Comparison of ENCODE assay signal across 26 cellular contexts in the genomic region with DNA sequence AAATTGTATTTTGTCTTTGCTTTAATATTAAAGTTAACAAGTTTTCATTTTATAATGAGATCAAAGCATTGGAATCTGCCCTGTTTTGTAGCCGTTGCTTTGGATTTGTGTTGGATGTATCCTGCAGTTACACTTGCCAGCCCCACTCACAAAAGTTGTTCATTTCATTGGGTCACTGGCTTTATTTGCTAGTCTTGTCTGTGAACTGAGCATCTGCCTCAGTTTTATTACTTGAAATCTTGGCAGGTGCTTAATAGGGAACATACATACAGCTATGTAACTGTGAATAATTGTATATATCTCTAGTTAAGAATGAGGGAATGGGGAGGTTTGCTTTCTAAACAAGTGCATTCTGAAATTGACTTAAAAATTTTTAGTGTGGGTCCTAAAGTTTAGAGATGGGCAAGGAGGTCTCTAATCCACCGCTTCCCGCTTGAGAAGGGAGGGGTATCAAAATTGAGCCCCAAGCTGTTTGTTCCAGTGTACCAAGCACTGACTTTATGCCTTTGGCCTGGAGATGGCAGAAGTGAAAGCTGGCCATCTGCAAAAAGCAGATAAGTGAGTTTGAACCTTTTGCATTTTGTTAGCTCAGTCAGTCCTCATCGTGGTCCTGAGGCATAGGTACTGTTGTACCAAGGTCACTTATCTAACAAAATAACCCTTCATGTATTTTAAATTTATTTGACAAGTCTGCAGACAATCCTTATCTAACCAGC. TPM values are rescaled to one million over a fixed set of nuclear protein-coding genes. Genes with fewer than 3 reads are reported as not detected.
DNase-seq lines count a peak whose midpoint lies in the region; ATAC-seq, FAIRE-seq and TF ChIP-seq lines count a peak whose summit lies in the region.
"Had no signal": no experiment of that assay in that cellular context is flagged by ENCODE, and none has a peak within 500 bp of the region (broad histone marks: within the 10 kb centered on the region; RNA-seq: fewer than 3 reads in every experiment).

No MANE protein-coding gene starts in this region.

- H3K18ac ChIP-seq in H1 (ENCODE audit: extremely low read depth, low read length), result no peak overlapping the region

- H3K4me3 ChIP-seq in SK-N-MC (no peak overlapping the region), H1 (ENCODE audit: extremely low read depth in 1 of 4, insufficient read depth in 2 of 4, low read depth in 3 of 4, low read length in 4 of 4) (no peak overlapping the region)
- H3K4me3 ChIP-seq: ascending aorta, pancreas had no signal

- no peak overlapping the region for H2AFZ ChIP-seq in H1 (ENCODE audit: low read length)

- no peak for DNase-seq in activated naive CD8-positive, alpha-beta T cell treated with anti-CD3 and anti-CD28 coated beads for 36 hours
- DNase-seq in SK-N-MC (ENCODE audit: low read depth, low spot score) (no peak), H1 (ENCODE audit: low read depth in 1 of 2, low spot score in 2 of 2) (no peak)
- no peak for DNase-seq in stimulated activated effector memory CD8-positive, alpha-beta T cell treated with anti-CD3 and anti-CD28 coated beads, Interleukin-12 subunit alpha, Interleukin-12 subunit beta, amount 100 ng/mL, for 72 hours (ENCODE audit: low spot score in 2 of 2)
- DNase-seq: ACHN; activated CD4-positive, alpha-beta memory T cell treated with anti-CD3 and anti-CD28 coated beads for 36 hours; activated naive CD4-positive, alpha-beta T cell treated with anti-CD3 and anti-CD28 coated beads, Interleukin-2, amount 10 ng/mL, durations not matched to agents 7 days and 5 days; C1 segment of cervical spinal cord; Calu3; glutamatergic neuron; Kasumi-1; NCI-H1048; NCI-H187 treated with DMSO at 0.1 percent for 48 hours; NCI-H226; NCI-H748 treated with DMSO at 0.1 percent for 48 hours; pancreas; stimulated activated CD4-positive, alpha-beta T cell treated with anti-CD3 and anti-CD28 coated beads, Interleukin-15, amount 100 ng/mL, for 24 hours had no signal

- no peak overlapping the region for H3K4me3 Mint-ChIP-seq in activated naive CD8-positive, alpha-beta T cell
- H3K4me3 Mint-ChIP-seq in activated naive CD8-positive, alpha-beta T cell treated with anti-CD3 and anti-CD28 coated beads for 36 hours, result no peak overlapping the region
- H3K4me3 Mint-ChIP-seq in stimulated activated effector memory CD8-positive, alpha-beta T cell treated with anti-CD3 and anti-CD28 coated beads, Interleukin-12 subunit alpha, Interleukin-12 subunit beta, amount 100 ng/mL, for 72 hours, result no peak overlapping the region
- H3K4me3 Mint-ChIP-seq: activated CD4-positive, alpha-beta memory T cell treated with anti-CD3 and anti-CD28 coated beads for 36 hours; activated naive CD4-positive, alpha-beta T cell treated with anti-CD3 and anti-CD28 coated beads, Interleukin-2, amount 10 ng/mL, durations not matched to agents 7 days and 5 days had no signal

- H3K4ac ChIP-seq in H1 (replicated peaks; ENCODE audit: insufficient read length, low read depth, low read length), result no peak overlapping the region

- H3K79me1 ChIP-seq in H1 (ENCODE audit: low read depth, low read length), result no peaks in the 10 kb centered on the region

- H4K8ac ChIP-seq in H1 (ENCODE audit: extremely low read depth, insufficient read depth, low read length), result no peak overlapping the region

- TF ChIP-seq EP300 in H1 (IDR thresholded peaks at IDR 0.05; ENCODE audit: borderline replicate concordance in 1 of 2, low read depth in 2 of 2, low read length in 2 of 2), result no peak

- no peak for FAIRE-seq in H1 (lab: Jason Lieb, UNC)
- FAIRE-seq: GM18507, HTR-8/SVneo, pancreas, urothelium cell line had no signal

- H3K27ac Mint-ChIP-seq in activated naive CD8-positive, alpha-beta T cell, result peak overlapping the region; percentile 64
- H3K27ac Mint-ChIP-seq in activated naive CD8-positive, alpha-beta T cell treated with anti-CD3 and anti-CD28 coated beads for 36 hours, result no peak overlapping the region
- peak overlapping the region; percentile 52 for H3K27ac Mint-ChIP-seq in stimulated activated effector memory CD8-positive, alpha-beta T cell treated with anti-CD3 and anti-CD28 coated beads, Interleukin-12 subunit alpha, Interleukin-12 subunit beta, amount 100 ng/mL, for 72 hours
- H3K27ac Mint-ChIP-seq: activated naive CD4-positive, alpha-beta T cell treated with anti-CD3 and anti-CD28 coated beads, Interleukin-2, amount 10 ng/mL, durations not matched to agents 7 days and 5 days had no signal

- no peaks in the 10 kb centered on the region for H3K27me3 Mint-ChIP-seq in activated naive CD8-positive, alpha-beta T cell
- no peaks in the 10 kb centered on the region for H3K27me3 Mint-ChIP-seq in activated naive CD8-positive, alpha-beta T cell treated with anti-CD3 and anti-CD28 coated beads for 36 hours
- H3K27me3 Mint-ChIP-seq: activated CD4-positive, alpha-beta memory T cell treated with anti-CD3 and anti-CD28 coated beads for 36 hours; activated naive CD4-positive, alpha-beta T cell treated with anti-CD3 and anti-CD28 coated beads, Interleukin-2, amount 10 ng/mL, durations not matched to agents 7 days and 5 days had no signal

- H3K9ac ChIP-seq in SK-N-MC (ENCODE audit: insufficient read length) (no peak overlapping the region), H1 (replicated peaks in 1 of 4; ENCODE audit: extremely low read depth in 1 of 4, low read depth in 3 of 4, low read length in 3 of 4) (no peak overlapping the region)

- H2AK5ac ChIP-seq in H1 (ENCODE audit: low read depth, low read length), result no peak overlapping the region

- no peak overlapping the region for H2BK120ac ChIP-seq in H1 (replicated peaks; ENCODE audit: low read depth, low read length)

- H3K36me3 ChIP-seq in SK-N-MC (ENCODE audit: insufficient read depth, low read length) (peaks cover 68% of the 10 kb centered on the region), H1 (ENCODE audit: control insufficient read depth in 2 of 4, insufficient read depth in 4 of 4, low read length in 3 of 4) (peaks cover 34 to 68% (median 55%) of the 10 kb centered on the region in 4 experiments)

- peaks cover 13% of the 10 kb centered on the region for H3K36me3 Mint-ChIP-seq in activated naive CD8-positive, alpha-beta T cell
- H3K36me3 Mint-ChIP-seq in activated naive CD8-positive, alpha-beta T cell treated with anti-CD3 and anti-CD28 coated beads for 36 hours, result peaks cover 48% of the 10 kb centered on the region
- H3K36me3 Mint-ChIP-seq in stimulated activated effector memory CD8-positive, alpha-beta T cell treated with anti-CD3 and anti-CD28 coated beads, Interleukin-12 subunit alpha, Interleukin-12 subunit beta, amount 100 ng/mL, for 72 hours, result peaks cover 79% of the 10 kb centered on the region

- 94% methylated on average over 4 of the region's 4 CpGs; no CpG with 5 or more reads in 1 of the 2 experiments for WGBS in H1 (ENCODE audit: extremely low coverage in 1 of 2, insufficient coverage in 1 of 2, insufficient read length in 1 of 2, insufficient replicate concordance in 2 of 2, low coverage in 1 of 2, low lambda C conversion rate in 2 of 2, missing lambda C conversion rate in 1 of 2), 2 experiments

- no peak overlapping the region for H3K56ac ChIP-seq in H1 (replicated peaks; ENCODE audit: insufficient read length, low read depth, low read length)

- peaks cover 0 to 3% (median 0%) of the 10 kb centered on the region in 4 experiments; a peak in 6 of 7 replicates for H3K4me1 ChIP-seq in H1 (replicated peaks in 1 of 4; ENCODE audit: control insufficient read depth in 3 of 4, insufficient read depth in 4 of 4, low read length in 3 of 4)
- H3K4me1 ChIP-seq: ascending aorta had no signal

- peaks cover 37% of the 10 kb centered on the region for H3K4me1 Mint-ChIP-seq in activated naive CD8-positive, alpha-beta T cell (ENCODE audit: low read depth)
- H3K4me1 Mint-ChIP-seq in activated naive CD8-positive, alpha-beta T cell treated with anti-CD3 and anti-CD28 coated beads for 36 hours, result peaks cover 21% of the 10 kb centered on the region
- H3K4me1 Mint-ChIP-seq in stimulated activated effector memory CD8-positive, alpha-beta T cell treated with anti-CD3 and anti-CD28 coated beads, Interleukin-12 subunit alpha, Interleukin-12 subunit beta, amount 100 ng/mL, for 72 hours, result peaks cover 20% of the 10 kb centered on the region

- no peak for TF ChIP-seq CTCF in H1 (IDR thresholded peaks at IDR 0.05; ENCODE audit: control extremely low read depth in 1 of 3, insufficient read depth in 1 of 3, low read depth in 1 of 3, low read length in 3 of 3)

- H3K9me3 Mint-ChIP-seq in activated naive CD8-positive, alpha-beta T cell (ENCODE audit: low read depth), result no peaks in the 10 kb centered on the region
- H3K9me3 Mint-ChIP-seq in activated naive CD8-positive, alpha-beta T cell treated with anti-CD3 and anti-CD28 coated beads for 36 hours, result no peaks in the 10 kb centered on the region
- H3K9me3 Mint-ChIP-seq in stimulated activated effector memory CD8-positive, alpha-beta T cell treated with anti-CD3 and anti-CD28 coated beads, Interleukin-12 subunit alpha, Interleukin-12 subunit beta, amount 100 ng/mL, for 72 hours, result no peaks in the 10 kb centered on the region
- H3K9me3 Mint-ChIP-seq: activated CD4-positive, alpha-beta memory T cell treated with anti-CD3 and anti-CD28 coated beads for 36 hours; activated naive CD4-positive, alpha-beta T cell treated with anti-CD3 and anti-CD28 coated beads, Interleukin-2, amount 10 ng/mL, durations not matched to agents 7 days and 5 days had no signal

- TF ChIP-seq RAD21 in H1 (IDR thresholded peaks at IDR 0.05 in 1 of 2, conservative IDR thresholded peaks at IDR 0.05 in 1 of 2; ENCODE audit: low read depth in 2 of 2, low read length in 2 of 2), result no peak; a peak in 1 of 4 replicates

- peaks cover 9 to 10% of the 10 kb centered on the region in 2 experiments for H4K20me1 ChIP-seq in H1 (replicated peaks in 1 of 2; ENCODE audit: control insufficient read depth in 1 of 2, insufficient read depth in 2 of 2, low read length in 2 of 2)

- no peaks in the 10 kb centered on the region for H3K9me3 ChIP-seq in SK-N-MC (ENCODE audit: low read depth, low read length)
- H3K9me3 ChIP-seq in H1 (ENCODE audit: insufficient read depth in 2 of 2, low read depth in 1 of 2, low read length in 1 of 2), result no peaks in the 10 kb centered on the region
- H3K9me3 ChIP-seq: ascending aorta, pancreas had no signal

- TF ChIP-seq POLR2A in H1 (IDR thresholded peaks at IDR 0.05; ENCODE audit: control extremely low read depth in 1 of 2, low read depth in 2 of 2, low read length in 2 of 2), result peak in 1 of 2 experiments; percentile 69; a peak in 2 of 3 replicates

- H3K4me2 ChIP-seq in H1 (ENCODE audit: insufficient read depth in 1 of 2, low read depth in 2 of 2, low read length in 2 of 2), result no peak overlapping the region

- CTCF ChIA-PET in H1 (lab: Charles Lee; ENCODE audit: partially characterized antibody), result interaction anchor here (1.3 to 3.9 kb wide), 3 partner anchors 41 to 52 kb away, joined by 5 to 35 read pairs (median 7); a partner anchor contains a TSS

- H3K27ac ChIP-seq in SK-N-MC, result peak overlapping the region; percentile 74; the same call in 1 of the 2 replicates
- no peak overlapping the region for H3K27ac ChIP-seq in H1 (ENCODE audit: low read depth, low read length)
- H3K27ac ChIP-seq: ascending aorta, pancreas had no signal

- H3K79me2 ChIP-seq in H1 (ENCODE audit: control insufficient read depth in 1 of 2, insufficient read depth in 2 of 2, low read length in 2 of 2), result no peaks in the 10 kb centered on the region

- H3K23me2 ChIP-seq in H1 (ENCODE audit: low read depth, low read length), result no peaks in the 10 kb centered on the region

- H2BK12ac ChIP-seq in H1 (ENCODE audit: low read depth, low read length), result no peak overlapping the region

- H2BK15ac ChIP-seq in H1 (ENCODE audit: low read length), result no peak overlapping the region

- H3K27me3 ChIP-seq in H1 (replicated peaks in 1 of 4; ENCODE audit: control insufficient read depth in 3 of 4, extremely low read depth in 1 of 4, insufficient read depth in 3 of 4, low read length in 3 of 4), result no peaks in the 10 kb centered on the region
- H3K27me3 ChIP-seq: ascending aorta, pancreas had no signal

- H4K91ac ChIP-seq in H1 (replicated peaks; ENCODE audit: insufficient read length, low read length), result no peak overlapping the region

- H3K23ac ChIP-seq in H1 (ENCODE audit: insufficient read length), result no peak overlapping the region

- no peak overlapping the region for H3K14ac ChIP-seq in H1 (ENCODE audit: insufficient read length)

- ATAC-seq in stimulated activated effector memory CD8-positive, alpha-beta T cell treated with anti-CD3 and anti-CD28 coated beads, Interleukin-12 subunit alpha, Interleukin-12 subunit beta, amount 100 ng/mL, for 72 hours, result no peak
- no peak for ATAC-seq in HG03039 (IDR thresholded peaks at IDR 0.05; ENCODE audit: unreplicated experiment)
- ATAC-seq in GM18520 (IDR thresholded peaks at IDR 0.05; ENCODE audit: unreplicated experiment), result no peak
- ATAC-seq in HG03159 (IDR thresholded peaks at IDR 0.05; ENCODE audit: unreplicated experiment), result no peak
- ATAC-seq: pancreas, sciatic nerve had no signal

- H4K5ac ChIP-seq in H1 (ENCODE audit: insufficient read length, low read depth, low read length), result no peak overlapping the region

- no peak overlapping the region for H2BK5ac ChIP-seq in H1 (ENCODE audit: low read depth, low read length)

- H2BK20ac ChIP-seq in H1 (ENCODE audit: low read length), result no peak overlapping the region

- POLR2A ChIA-PET in H1 (lab: Charles Lee; ENCODE audit: partially characterized antibody), result interaction anchor here (0.6 to 16.0 kb wide), 21 partner anchors 7 to 353 kb away, joined by 3 to 247 read pairs (median 3); a partner anchor contains a TSS

RNA-seq across cellular contexts. Expression of a gene that starts 9.3 kb away (rescaled TPM):
- total RNA-seq in activated naive CD8-positive, alpha-beta T cell treated with anti-CD3 and anti-CD28 coated beads for 36 hours, result 100 to 1,000 TPM; 409 to 421 TPM
- 323 and 328 TPM in 2 replicates for total RNA-seq in H1 (2021; fragmentation: NEBNext Ultra II Directional; extraction: Animal tissue kit (Norgen Biotek cat#: 25700))
- polyA plus RNA-seq in H1 (2011; rRNA removed), result 179 and 184 TPM in 2 replicates
- 254 TPM for polyA plus RNA-seq in H1 (2011; cell fraction: cytosol; rRNA removed)
- 169 TPM for polyA plus RNA-seq in H1 (2011; cell fraction: nucleus; rRNA removed)
- polyA plus RNA-seq in H1 (2012, experiment 1 of 2), result 243 to 415 TPM (median 345 TPM) in 4 replicates
- 24.0 TPM for polyA plus RNA-seq in H1 (2012, experiment 2 of 2)
- polyA plus RNA-seq in H1 (2013, experiment 1 of 2), result 314 TPM
- polyA plus RNA-seq in H1 (2013, experiment 2 of 2), result 325 TPM
- 277 and 334 TPM in 2 replicates for polyA minus RNA-seq in H1 (2011; rRNA and poly(A)+ RNA removed)
- 213 TPM for polyA minus RNA-seq in H1 (2011; cell fraction: cytosol; rRNA and poly(A)+ RNA removed)
- polyA minus RNA-seq in H1 (2011; cell fraction: nucleus; rRNA and poly(A)+ RNA removed), result 361 TPM

RNA-seq across cellular contexts. Expression of a gene that starts 41.9 kb away (rescaled TPM):
- 10 to 100 TPM; 71.0 to 74.3 TPM for total RNA-seq in activated naive CD8-positive, alpha-beta T cell treated with anti-CD3 and anti-CD28 coated beads for 36 hours
- 76.6 and 76.9 TPM in 2 replicates for total RNA-seq in H1 (2021; fragmentation: NEBNext Ultra II Directional; extraction: Animal tissue kit (Norgen Biotek cat#: 25700))
- polyA plus RNA-seq in H1 (2011; rRNA removed), result 37.6 and 39.4 TPM in 2 replicates
- 58.3 TPM for polyA plus RNA-seq in H1 (2011; cell fraction: cytosol; rRNA removed)
- polyA plus RNA-seq in H1 (2011; cell fraction: nucleus; rRNA removed), result 56.3 TPM
- 59.9 to 69.8 TPM (median 62.5 TPM) in 4 replicates for polyA plus RNA-seq in H1 (2012, experiment 1 of 2)
- polyA plus RNA-seq in H1 (2012, experiment 2 of 2), result 9.7 TPM
- polyA plus RNA-seq in H1 (2013, experiment 1 of 2), result 42.6 TPM
- polyA plus RNA-seq in H1 (2013, experiment 2 of 2), result 40.8 TPM
- polyA minus RNA-seq in H1 (2011; rRNA and poly(A)+ RNA removed), result 67.6 and 67.8 TPM in 2 replicates
- polyA minus RNA-seq in H1 (2011; cell fraction: cytosol; rRNA and poly(A)+ RNA removed), result 37.8 TPM
- 75.3 TPM for polyA minus RNA-seq in H1 (2011; cell fraction: nucleus; rRNA and poly(A)+ RNA removed)
